ENCODE assay signal across 23 cellular contexts in genomic region chr1:51572365-51572764, GRCh38. TPM values are rescaled to one million over a fixed set of nuclear protein-coding genes. Genes with fewer than 3 reads are reported as not detected.
DNase-seq lines count a peak whose midpoint lies in the region; ATAC-seq and TF ChIP-seq lines count a peak whose summit lies in the region.
"Had no signal": no experiment of that assay in that cellular context is flagged by ENCODE, and none has a peak within 500 bp of the region (broad histone marks: within the 10 kb centered on the region; RNA-seq: fewer than 3 reads in every experiment).

No MANE protein-coding gene starts in this region.

- no peaks in the 10 kb centered on the region for H4K20me1 ChIP-seq in GM23338 (replicated peaks; ENCODE audit: insufficient read depth)

- H3K27ac Mint-ChIP-seq in GM23338: no peak overlapping the region
- H3K27ac Mint-ChIP-seq: H9, HFFc6 had no signal

- H3K36me3 Mint-ChIP-seq in GM23338 (ENCODE audit: low read depth): no peaks in the 10 kb centered on the region
- H3K36me3 Mint-ChIP-seq: CD8-positive, alpha-beta memory T cell had no signal

- H3K9me2 ChIP-seq in GM23338 (ENCODE audit: insufficient read depth): peaks cover 2% of the 10 kb centered on the region; the same call in 1 of the 2 replicates

- H3K4me1 ChIP-seq in GM23338 (ENCODE audit: insufficient read depth): peaks cover 13% of the 10 kb centered on the region
- H3K4me1 ChIP-seq in right cardiac atrium (ENCODE audit: control insufficient read depth, insufficient read depth, low read length): peaks cover 10% of the 10 kb centered on the region
- H3K4me1 ChIP-seq in skeletal muscle tissue (ENCODE audit: control insufficient read depth in 3 of 3, insufficient read depth in 3 of 3, low read length in 3 of 3): peaks cover 30 to 41% (median 32%) of the 10 kb centered on the region in 3 donors

- no peak overlapping the region for H3K4me3 ChIP-seq in GM23338
- no peak overlapping the region for H3K4me3 ChIP-seq in right cardiac atrium (ENCODE audit: low read length)
- peak overlapping the region in 2 of 3 donors; percentile 6 to 8 for H3K4me3 ChIP-seq in skeletal muscle tissue (ENCODE audit: low read length in 3 of 3)
- H3K4me3 ChIP-seq: Peyer's patch, SJSA1 had no signal

- H3K36me3 ChIP-seq in GM23338 (ENCODE audit: insufficient read depth) (no peaks in the 10 kb centered on the region), skeletal muscle tissue (ENCODE audit: control insufficient read depth in 3 of 3, insufficient read depth in 3 of 3, low read length in 3 of 3) (no peaks in the 10 kb centered on the region)
- H3K36me3 ChIP-seq: Peyer's patch, SJSA1 had no signal

- H3K9me3 Mint-ChIP-seq in GM23338: no peaks in the 10 kb centered on the region; the same call in 2 of the 3 replicates
- H3K9me3 Mint-ChIP-seq: CD8-positive, alpha-beta memory T cell; H9; HFFc6 had no signal

- DNase-seq in GM23338 (ENCODE audit: low spot score): no peak
- no peak for DNase-seq in Right ventricle myocardium superior
- DNase-seq in right cardiac atrium: no peak
- no peak for DNase-seq in epidermal melanocyte (ENCODE audit: insufficient read length, low spot score)
- DNase-seq: C1 segment of cervical spinal cord; CD8-positive, alpha-beta memory T cell; GDM1; H9; HFFc6; Karpas-422; MV-4-11; NCI-H1694; NCI-H2081; NCI-H2171; NCI-H345; NCI-H524; NCI-H774; NK-92 treated with Interleukin-12 subunit alpha and Interleukin-12 subunit beta, amount 100 ng/mL, for 24 hours; Peyer's patch had no signal

- H3K4me1 Mint-ChIP-seq in GM23338: peaks cover 14% of the 10 kb centered on the region

- H3K9me3 ChIP-seq in right cardiac atrium (ENCODE audit: control insufficient read depth, low read length): no peaks in the 10 kb centered on the region
- no peaks in the 10 kb centered on the region for H3K9me3 ChIP-seq in skeletal muscle tissue (ENCODE audit: control insufficient read depth in 3 of 3, low read length in 3 of 3)
- H3K9me3 ChIP-seq: Peyer's patch, SJSA1 had no signal

- intact Hi-C loops in Right ventricle myocardium superior (cut with DNase I) (no loop called here), right cardiac atrium (cut with DNase I) (loop anchor here in 1 of 4 donors (10.0 kb wide), 1 partner anchor 192 kb away; no protein-coding TSS in a partner anchor)

- H3K9ac ChIP-seq in skeletal muscle tissue (ENCODE audit: low read depth in 1 of 3, low read length in 3 of 3): peak overlapping the region in 2 of 3 donors; percentile 36 to 47

- no peak for ATAC-seq in GM23338
- ATAC-seq in Right ventricle myocardium superior (ENCODE audit: poor library complexity): peak; percentile 80
- peak; percentile 61 to 62 for ATAC-seq in right cardiac atrium
- no peak for ATAC-seq in GM18520 (IDR thresholded peaks at IDR 0.05; ENCODE audit: unreplicated experiment)
- ATAC-seq in GM18867 (IDR thresholded peaks at IDR 0.05; ENCODE audit: unreplicated experiment): no peak

- no peak overlapping the region for H3K4me3 Mint-ChIP-seq in GM23338
- H3K4me3 Mint-ChIP-seq: CD8-positive, alpha-beta memory T cell; H9; HFFc6 had no signal

- peaks cover 3% of the 10 kb centered on the region for H3K27me3 Mint-ChIP-seq in GM23338 (ENCODE audit: insufficient read depth, low read depth, poor library complexity)
- H3K27me3 Mint-ChIP-seq: CD8-positive, alpha-beta memory T cell had no signal

- 60% methylated on average over 4 of the region's 4 CpGs for WGBS in right cardiac atrium

- no peak overlapping the region for H3K4me2 ChIP-seq in GM23338

- no peak for TF ChIP-seq CTCF in GM23338 (conservative IDR thresholded peaks at IDR 0.05; ENCODE audit: low read depth in 2 of 2)

- peak overlapping the region; percentile 43; the same call in 1 of the 2 replicates for H2AFZ ChIP-seq in GM23338

- H3F3A ChIP-seq in GM23338 (replicated peaks; ENCODE audit: low read depth): no peaks in the 10 kb centered on the region

- H3K27me3 ChIP-seq in GM23338 (ENCODE audit: insufficient read depth) (no peaks in the 10 kb centered on the region), right cardiac atrium (ENCODE audit: control insufficient read depth, insufficient read depth) (no peaks in the 10 kb centered on the region), skeletal muscle tissue (ENCODE audit: control insufficient read depth in 3 of 3, insufficient read depth in 3 of 3, low read length in 3 of 3) (no peaks in the 10 kb centered on the region)
- H3K27me3 ChIP-seq: Peyer's patch, SJSA1 had no signal

- H3K27ac ChIP-seq in GM23338 (ENCODE audit: low read depth): no peak overlapping the region
- peak overlapping the region; percentile 30 for H3K27ac ChIP-seq in right cardiac atrium (ENCODE audit: low read length)
- H3K27ac ChIP-seq in skeletal muscle tissue (ENCODE audit: low read depth, low read length): peak overlapping the region; percentile 43
- H3K27ac ChIP-seq: Peyer's patch, SJSA1 had no signal

- H3K79me2 ChIP-seq in GM23338 (replicated peaks; ENCODE audit: insufficient read depth): no peaks in the 10 kb centered on the region

TF ChIP-seq in GM23338, 12 proteins besides CTCF, POLR2A, EP300 and RAD21 (continues in another document):
- TF ChIP-seq EZH2 (IDR thresholded peaks at IDR 0.05; ENCODE audit: low read depth, unreplicated experiment): no peak
- no peak for TF ChIP-seq ETS1 (IDR thresholded peaks at IDR 0.05)
- TF ChIP-seq JUNB (IDR thresholded peaks at IDR 0.05; ENCODE audit: unreplicated experiment): no peak
- TF ChIP-seq ZNF331 (CRISPR knock-in tag; IDR thresholded peaks at IDR 0.05; ENCODE audit: low read depth): no peak
- no peak for TF ChIP-seq EZH2phosphoT487 (IDR thresholded peaks at IDR 0.05; ENCODE audit: unreplicated experiment)
- no peak for TF ChIP-seq STAT1 (IDR thresholded peaks at IDR 0.05; ENCODE audit: unreplicated experiment)
- TF ChIP-seq POLR2AphosphoS5 (IDR thresholded peaks at IDR 0.05; ENCODE audit: low read depth): no peak

RNA-seq across cellular contexts. Expression of gene OSBPL9, which starts 44.5 kb away (rescaled TPM):
- 74.9 and 82.7 TPM in 2 replicates for total RNA-seq in GM23338 (2014; rRNA removed; shearing (Covaris generic))
- polyA plus RNA-seq in GM23338 (2016; fragmentation: Nextera tagmentation; extraction: Ambion mirVana) (102 and 103 TPM in 2 replicates), right cardiac atrium (46.1 TPM)
- total RNA-seq in Right ventricle myocardium superior (41.7 TPM), right cardiac atrium (10 to 100 TPM; 55.3 to 68.8 (median 62.2) TPM), skeletal muscle tissue (80.9 TPM)

RNA-seq across cellular contexts. Expression of gene EPS15, which starts 53.3 kb away (rescaled TPM):
- 76.5 and 86.1 TPM in 2 replicates for total RNA-seq in GM23338 (2014; rRNA removed; shearing (Covaris generic))
- polyA plus RNA-seq in GM23338 (2016; fragmentation: Nextera tagmentation; extraction: Ambion mirVana) (24.9 and 31.0 TPM in 2 replicates), right cardiac atrium (26.0 TPM)
- total RNA-seq in Right ventricle myocardium superior (72.5 TPM), right cardiac atrium (10 to 100 TPM; 72.4 to 87.5 (median 74.5) TPM), skeletal muscle tissue (44.9 TPM)

Comparison
In these comparisons a context has a peak if more than half of its experiments do, and no peak if none do; other contexts are left out.
1. ATAC-seq: peak in Right ventricle myocardium superior (single experiment) and right cardiac atrium (2 of 2); none in GM23338 (single experiment), GM18520 (single experiment) and GM18867 (single experiment).
2. H3K4me3 ChIP-seq: peak in skeletal muscle tissue (2 of 3); none in GM23338 (single experiment) and right cardiac atrium (single experiment).